ENCODE assay signal across 11 cellular contexts in genomic region chr22:37345863-37346514, GRCh38.
DNase-seq lines count a peak whose midpoint lies in the region; ATAC-seq, FAIRE-seq and TF ChIP-seq lines count a peak whose summit lies in the region.
"Had no signal": no experiment of that assay in that cellular context is flagged by ENCODE, and none has a peak within 500 bp of the region (broad histone marks: within the 10 kb centered on the region; RNA-seq: fewer than 3 reads in every experiment).

No MANE protein-coding gene starts in this region.

- no peak for TF ChIP-seq EP300 in H1 (IDR thresholded peaks at IDR 0.05; ENCODE audit: borderline replicate concordance in 1 of 2, low read depth in 2 of 2, low read length in 2 of 2)

- peak overlapping the region; percentile 10 for H4K5ac ChIP-seq in H1 (ENCODE audit: insufficient read length, low read depth, low read length)
- H4K5ac ChIP-seq in H9 (ENCODE audit: insufficient read length, low read depth, low read length), result no peak overlapping the region

- CTCF ChIA-PET in H1 (lab: Charles Lee; ENCODE audit: partially characterized antibody), result interaction anchor here (1.2 to 1.5 kb wide), 3 partner anchors 12 to 34 kb away, joined by 4 to 6 read pairs (median 5); no protein-coding TSS in a partner anchor

- no peaks in the 10 kb centered on the region for H3K36me3 Mint-ChIP-seq in H9 (ENCODE audit: insufficient read depth in 1 of 3, low read depth in 3 of 3)

- H3K4me3 Mint-ChIP-seq in H9, result no peak overlapping the region
- H3K4me3 Mint-ChIP-seq: T-helper 1 cell treated with Interleukin-12 subunit alpha and Interleukin-12 subunit beta and Interleukin-4 antibody, amounts not matched to agents 30 μg/mL and 1 μg/mL, for 36 hours had no signal

- H4K8ac ChIP-seq in H1 (ENCODE audit: extremely low read depth, insufficient read depth, low read length) (no peak overlapping the region; the same call in 1 of the 2 replicates), H9 (replicated peaks; ENCODE audit: insufficient read length, low read depth, low read length) (no peak overlapping the region)

- H3K14ac ChIP-seq in H1 (ENCODE audit: insufficient read length), result no peak overlapping the region
- H3K14ac ChIP-seq in H9 (ENCODE audit: insufficient read depth, low read length), result no peak overlapping the region

- no peaks in the 10 kb centered on the region for H4K20me1 ChIP-seq in H1 (replicated peaks in 1 of 2; ENCODE audit: control insufficient read depth in 1 of 2, insufficient read depth in 2 of 2, low read length in 2 of 2)
- H4K20me1 ChIP-seq in H9 (ENCODE audit: control insufficient read depth, insufficient read depth, insufficient read length), result no peaks in the 10 kb centered on the region

- H3K27me3 Mint-ChIP-seq in H9 (ENCODE audit: low read depth), result peaks cover 12% of the 10 kb centered on the region

- H3K4ac ChIP-seq in H1 (replicated peaks; ENCODE audit: insufficient read length, low read depth, low read length) (no peak overlapping the region), H9 (ENCODE audit: low read depth, low read length) (no peak overlapping the region)

- H3K27ac Mint-ChIP-seq in H9, result peak overlapping the region in 1 of 3 experiments; percentile 20; a peak in 1 of 7 replicates
- H3K27ac Mint-ChIP-seq: T-helper 1 cell treated with Interleukin-12 subunit alpha and Interleukin-12 subunit beta and Interleukin-4 antibody, amounts not matched to agents 30 μg/mL and 1 μg/mL, for 36 hours had no signal

- POLR2A ChIA-PET in H1 (lab: Charles Lee; ENCODE audit: partially characterized antibody), result interaction anchor here (0.6 kb wide), 1 partner anchor 336 kb away, joined by 3 read pairs; no protein-coding TSS in a partner anchor

- no peak overlapping the region for H2AK5ac ChIP-seq in H1 (ENCODE audit: low read depth, low read length)
- no peak overlapping the region for H2AK5ac ChIP-seq in H9 (ENCODE audit: insufficient read length, low read length)

- H4K91ac ChIP-seq in H1 (replicated peaks; ENCODE audit: insufficient read length, low read length) (no peak overlapping the region), H9 (ENCODE audit: insufficient read length, low read depth, low read length) (no peak overlapping the region)

- H3K23me2 ChIP-seq in H1 (ENCODE audit: low read depth, low read length), result no peaks in the 10 kb centered on the region; the same call in 1 of the 2 replicates
- H3K23me2 ChIP-seq in H9 (ENCODE audit: insufficient read length, low read depth, low read length, poor library complexity, severe bottlenecking), result no peaks in the 10 kb centered on the region

- H3K56ac ChIP-seq in H1 (replicated peaks; ENCODE audit: insufficient read length, low read depth, low read length) (no peak overlapping the region), H9 (ENCODE audit: insufficient read length, low read depth, low read length) (no peak overlapping the region)

- no peak for TF ChIP-seq RAD21 in H1 (IDR thresholded peaks at IDR 0.05 in 1 of 2, conservative IDR thresholded peaks at IDR 0.05 in 1 of 2; ENCODE audit: low read depth in 2 of 2, low read length in 2 of 2)

- peaks cover 0 to 9% (median 5%) of the 10 kb centered on the region in 4 experiments; a peak in 5 of 7 replicates for H3K4me1 ChIP-seq in H1 (replicated peaks in 1 of 4; ENCODE audit: control insufficient read depth in 3 of 4, insufficient read depth in 4 of 4, low read length in 3 of 4)
- H3K4me1 ChIP-seq in mucosa of stomach (ENCODE audit: control insufficient read depth, insufficient read depth, low read length), result peaks cover 13% of the 10 kb centered on the region
- no peaks in the 10 kb centered on the region; the same call in 1 of the 2 replicates for H3K4me1 ChIP-seq in H9 (ENCODE audit: insufficient read depth, low read length)

- no peak overlapping the region for H3T11ph ChIP-seq in H9 (ENCODE audit: low read length)

- WGBS in H1 (ENCODE audit: extremely low coverage in 1 of 2, insufficient coverage in 1 of 2, insufficient read length in 1 of 2, insufficient replicate concordance in 2 of 2, low coverage in 1 of 2, low lambda C conversion rate in 2 of 2, missing lambda C conversion rate in 1 of 2), 2 experiments, result 79% methylated on average over 13 of the region's 13 CpGs; no CpG with 5 or more reads in 1 of the 2 experiments
- no CpG with 5 or more reads among the region's 13 CpGs for WGBS in H9 (ENCODE audit: extremely low coverage, insufficient read length, low lambda C conversion rate)

- H3K27me3 ChIP-seq in H1 (replicated peaks in 1 of 4; ENCODE audit: control insufficient read depth in 3 of 4, extremely low read depth in 1 of 4, insufficient read depth in 3 of 4, low read length in 3 of 4) (peaks cover 0 to 3% (median 0%) of the 10 kb centered on the region in 4 experiments; a peak in 2 of 7 replicates), mucosa of stomach (ENCODE audit: control insufficient read depth, insufficient read depth, low read length) (no peaks in the 10 kb centered on the region), H9 (ENCODE audit: insufficient read depth, low read length) (no peaks in the 10 kb centered on the region)

- H2BK5ac ChIP-seq in H1 (ENCODE audit: low read depth, low read length) (no peak overlapping the region), H9 (ENCODE audit: insufficient read length, low read length) (no peak overlapping the region)

- H3K18ac ChIP-seq in H1 (ENCODE audit: extremely low read depth, low read length), result no peak overlapping the region
- no peak overlapping the region for H3K18ac ChIP-seq in H9 (ENCODE audit: insufficient read length, low read depth, low read length)

- H3K4me2 ChIP-seq in H1 (ENCODE audit: insufficient read depth in 1 of 2, low read depth in 2 of 2, low read length in 2 of 2) (no peak overlapping the region), H9 (ENCODE audit: insufficient read depth, insufficient read length, low read length) (no peak overlapping the region)

- H2BK120ac ChIP-seq in H1 (replicated peaks; ENCODE audit: low read depth, low read length), result no peak overlapping the region
- H2BK120ac ChIP-seq in H9 (ENCODE audit: low read depth, low read length, poor library complexity, severe bottlenecking), result no peak overlapping the region

- no peak for FAIRE-seq in H1 (lab: Jason Lieb, UNC)

- H3K23ac ChIP-seq in H1 (ENCODE audit: insufficient read length) (no peak overlapping the region), H9 (ENCODE audit: insufficient read length, low read depth, low read length) (no peak overlapping the region)

- H2BK15ac ChIP-seq in H1 (ENCODE audit: low read length) (no peak overlapping the region), H9 (ENCODE audit: low read depth, low read length) (no peak overlapping the region)

- H3K79me1 ChIP-seq in H1 (ENCODE audit: low read depth, low read length) (no peaks in the 10 kb centered on the region; the same call in 1 of the 2 replicates), H9 (ENCODE audit: insufficient read depth, low read depth, low read length, poor library complexity, severe bottlenecking) (no peaks in the 10 kb centered on the region)

- H3K79me2 ChIP-seq in H1 (ENCODE audit: control insufficient read depth in 1 of 2, insufficient read depth in 2 of 2, low read length in 2 of 2) (no peaks in the 10 kb centered on the region), H9 (ENCODE audit: insufficient read depth, low read length) (no peaks in the 10 kb centered on the region)

- H3K9ac ChIP-seq in H1 (replicated peaks in 1 of 4; ENCODE audit: extremely low read depth in 1 of 4, low read depth in 3 of 4, low read length in 3 of 4) (no peak overlapping the region), mucosa of stomach (ENCODE audit: low read length) (peak overlapping the region; percentile 9), H9 (ENCODE audit: extremely low read depth, insufficient read length, low read length) (no peak overlapping the region)

- TF ChIP-seq POLR2A in H1 (IDR thresholded peaks at IDR 0.05; ENCODE audit: control extremely low read depth in 1 of 2, low read depth in 2 of 2, low read length in 2 of 2), result no peak

- DNase-seq in DMS79 (lab: John Stamatoyannopoulos, UW) (peak; percentile 59), NCI-H1105 (lab: John Stamatoyannopoulos, UW) (peak; percentile 60), H1 (ENCODE audit: low read depth in 1 of 2, low spot score in 2 of 2) (no peak), H9 (no peak), middle frontal gyrus (ENCODE audit: extremely low spot score, low spot score) (no peak), NCI-H774 (lab: John Stamatoyannopoulos, UW) (no peak)
- DNase-seq: activated T-cell treated with anti-CD3 and anti-CD28 coated beads for 4 hours, cerebellar nuclear complex had no signal

- no peak overlapping the region for H2BK20ac ChIP-seq in H1 (ENCODE audit: low read length)
- no peak overlapping the region for H2BK20ac ChIP-seq in H9 (ENCODE audit: low read depth, low read length, poor library complexity, severe bottlenecking)

- no peak for ATAC-seq in HG02885 (IDR thresholded peaks at IDR 0.05; ENCODE audit: poor library complexity, unreplicated experiment)

- H2AFZ ChIP-seq in H1 (ENCODE audit: low read length), result no peak overlapping the region
- no peak overlapping the region for H2AFZ ChIP-seq in H9 (ENCODE audit: low read length)

- H3K4me1 Mint-ChIP-seq in H9, result peaks cover 17 to 34% of the 10 kb centered on the region in 2 experiments

- no peak overlapping the region for H3K4me3 ChIP-seq in H1 (ENCODE audit: extremely low read depth in 1 of 4, insufficient read depth in 2 of 4, low read depth in 3 of 4, low read length in 4 of 4)
- H3K4me3 ChIP-seq in mucosa of stomach (ENCODE audit: low read length), result no peak overlapping the region

- H3K36me3 ChIP-seq in H1 (ENCODE audit: control insufficient read depth in 2 of 4, insufficient read depth in 4 of 4, low read length in 3 of 4), result no peaks in the 10 kb centered on the region
- no peaks in the 10 kb centered on the region for H3K36me3 ChIP-seq in mucosa of stomach (ENCODE audit: control insufficient read depth, insufficient read depth, low read length)

- H3K9me3 ChIP-seq in H1 (ENCODE audit: insufficient read depth in 2 of 2, low read depth in 1 of 2, low read length in 1 of 2) (no peaks in the 10 kb centered on the region), mucosa of stomach (ENCODE audit: control insufficient read depth, low read length) (no peaks in the 10 kb centered on the region), H9 (ENCODE audit: control insufficient read depth, low read depth, low read length) (no peaks in the 10 kb centered on the region)

- no peak for TF ChIP-seq CTCF in H1 (IDR thresholded peaks at IDR 0.05; ENCODE audit: control extremely low read depth in 1 of 3, insufficient read depth in 1 of 3, low read depth in 1 of 3, low read length in 3 of 3)
- no peak for TF ChIP-seq CTCF in H9 (conservative IDR thresholded peaks at IDR 0.05)

- no peak overlapping the region for H2BK12ac ChIP-seq in H1 (ENCODE audit: low read depth, low read length)
- no peak overlapping the region for H2BK12ac ChIP-seq in H9 (ENCODE audit: insufficient read length, low read depth, low read length)

- H3K9me3 Mint-ChIP-seq in H9, result no peaks in the 10 kb centered on the region; a peak in 1 of 5 replicates
- H3K9me3 Mint-ChIP-seq: T-helper 1 cell treated with Interleukin-12 subunit alpha and Interleukin-12 subunit beta and Interleukin-4 antibody, amounts not matched to agents 30 μg/mL and 1 μg/mL, for 36 hours had no signal

- H3K27ac ChIP-seq in H1 (ENCODE audit: low read depth, low read length) (no peak overlapping the region), H9 (ENCODE audit: insufficient read length, low read depth, low read length) (no peak overlapping the region)

Comparison
In these comparisons a context has a peak if more than half of its experiments do, and no peak if none do; other contexts are left out.
1. DNase-seq: peak in DMS79 (single experiment) and NCI-H1105 (single experiment); none in H1 (0 of 2), H9 (single experiment), middle frontal gyrus (single experiment) and NCI-H774 (single experiment).